ENCODE assay signal across 12 cellular contexts in genomic region chr17:19940722-19941464, GRCh38. TPM values are rescaled to one million over a fixed set of nuclear protein-coding genes. Genes with fewer than 3 reads are reported as not detected.
DNase-seq lines count a peak whose midpoint lies in the region; FAIRE-seq and TF ChIP-seq lines count a peak whose summit lies in the region.
"Had no signal": no experiment of that assay in that cellular context is flagged by ENCODE, and none has a peak within 500 bp of the region (broad histone marks: within the 10 kb centered on the region; RNA-seq: fewer than 3 reads in every experiment).

No MANE protein-coding gene starts in this region.

- H3K27me3 ChIP-seq in H9 (ENCODE audit: insufficient read depth, low read length) = no peaks in the 10 kb centered on the region

- TF ChIP-seq CTCF in H9 (conservative IDR thresholded peaks at IDR 0.05) (no peak), astrocyte of the cerebellum (IDR thresholded peaks at IDR 0.05; ENCODE audit: low read depth, low read length, missing control alignments) (no peak)

- H3K23ac ChIP-seq in H9 (ENCODE audit: insufficient read length, low read depth, low read length) = no peak overlapping the region

- H3K23me2 ChIP-seq in H9 (ENCODE audit: insufficient read length, low read depth, low read length, poor library complexity, severe bottlenecking) = no peaks in the 10 kb centered on the region

- H3K27ac Mint-ChIP-seq in H9 = peak overlapping the region in 2 of 3 experiments; percentile 42 to 79; a peak in 4 of 7 replicates

- H3K27ac ChIP-seq in H9 (ENCODE audit: insufficient read length, low read depth, low read length) = no peak overlapping the region

- FAIRE-seq in GM12892 (lab: Jason Lieb, UNC) = no peak
- FAIRE-seq: K562 had no signal

- DNase-seq in AG08395 (ENCODE audit: low spot score) (peak; percentile 22), H9 (no peak), astrocyte of the cerebellum (ENCODE audit: low read depth) (peak; percentile 39), kidney glomerular epithelial cell (lab: John Stamatoyannopoulos, UW) (peak; percentile 43), 8988T (no peak), GM12892 (ENCODE audit: insufficient read length) (no peak), NCI-H1092 (lab: John Stamatoyannopoulos, UW) (no peak), C1 segment of cervical spinal cord (lab: John Stamatoyannopoulos, UW) (no peak)
- DNase-seq: activated CD4-positive, CD25-positive, alpha-beta regulatory T cell; amygdala; posterior cingulate gyrus had no signal

- no peak overlapping the region for H2AFZ ChIP-seq in H9 (ENCODE audit: low read length)

- peaks cover 4% of the 10 kb centered on the region; the same call in 1 of the 2 replicates for H3K4me1 ChIP-seq in H9 (ENCODE audit: insufficient read depth, low read length)

- H3K4me1 Mint-ChIP-seq in H9 = peaks cover 21 to 24% of the 10 kb centered on the region in 2 experiments

- no peak overlapping the region for H3K4me3 ChIP-seq in astrocyte of the cerebellum (ENCODE audit: low read depth, low read length)
- H3K4me3 ChIP-seq: K562 had no signal

- peaks cover 5% of the 10 kb centered on the region for H3K79me1 ChIP-seq in H9 (ENCODE audit: insufficient read depth, low read depth, low read length, poor library complexity, severe bottlenecking)

- in situ Hi-C loops in astrocyte of the cerebellum (cut with HindIII; ENCODE audit: low sequenced_read_pairs) = no loop called here

- no peaks in the 10 kb centered on the region for H3K9me3 Mint-ChIP-seq in H9

- no peak overlapping the region for H2BK12ac ChIP-seq in H9 (ENCODE audit: insufficient read length, low read depth, low read length)

- no peak overlapping the region for H2AK5ac ChIP-seq in H9 (ENCODE audit: insufficient read length, low read length)

- no peaks in the 10 kb centered on the region for H4K20me1 ChIP-seq in H9 (ENCODE audit: control insufficient read depth, insufficient read depth, insufficient read length)

- H4K91ac ChIP-seq in H9 (ENCODE audit: insufficient read length, low read depth, low read length) = no peak overlapping the region

- H4K8ac ChIP-seq in H9 (replicated peaks; ENCODE audit: insufficient read length, low read depth, low read length) = no peak overlapping the region

- peaks cover 16 to 62% (median 58%) of the 10 kb centered on the region in 3 experiments for H3K36me3 Mint-ChIP-seq in H9 (ENCODE audit: insufficient read depth in 1 of 3, low read depth in 3 of 3)

- H3K18ac ChIP-seq in H9 (ENCODE audit: insufficient read length, low read depth, low read length) = no peak overlapping the region

- TF ChIP-seq POLR2A in GM12892 (IDR thresholded peaks at IDR 0.05; ENCODE audit: low read depth, low read length) = no peak

- H3K9me3 ChIP-seq in H9 (ENCODE audit: control insufficient read depth, low read depth, low read length) = no peaks in the 10 kb centered on the region

- no peak overlapping the region for H3K4me3 Mint-ChIP-seq in H9

- no peaks in the 10 kb centered on the region for H3K79me2 ChIP-seq in H9 (ENCODE audit: insufficient read depth, low read length)

- H3K9ac ChIP-seq in H9 (ENCODE audit: extremely low read depth, insufficient read length, low read length) = no peak overlapping the region

- no peak overlapping the region for H2BK5ac ChIP-seq in H9 (ENCODE audit: insufficient read length, low read length)

- WGBS in H9 (ENCODE audit: extremely low coverage, insufficient read length, low lambda C conversion rate) = no CpG with 5 or more reads among the region's 4 CpGs

- H2BK20ac ChIP-seq in H9 (ENCODE audit: low read depth, low read length, poor library complexity, severe bottlenecking) = no peak overlapping the region

- no peak overlapping the region for H2BK120ac ChIP-seq in H9 (ENCODE audit: low read depth, low read length, poor library complexity, severe bottlenecking)

- no peak overlapping the region for H3K4me2 ChIP-seq in H9 (ENCODE audit: insufficient read depth, insufficient read length, low read length)

- H3T11ph ChIP-seq in H9 (ENCODE audit: low read length) = no peak overlapping the region

- no peaks in the 10 kb centered on the region; the same call in 1 of the 2 replicates for H3K27me3 Mint-ChIP-seq in H9 (ENCODE audit: low read depth)

- H3K4ac ChIP-seq in H9 (ENCODE audit: low read depth, low read length) = no peak overlapping the region

- no peak overlapping the region for H2BK15ac ChIP-seq in H9 (ENCODE audit: low read depth, low read length)

- no peak overlapping the region for H3K56ac ChIP-seq in H9 (ENCODE audit: insufficient read length, low read depth, low read length)

- no peak overlapping the region for H3K14ac ChIP-seq in H9 (ENCODE audit: insufficient read depth, low read length)

- H4K5ac ChIP-seq in H9 (ENCODE audit: insufficient read length, low read depth, low read length) = no peak overlapping the region

RNA-seq across cellular contexts. Expression of gene AKAP10, which starts 36.7 kb away (rescaled TPM):
- total RNA-seq in H9 (2021) = 20.2 and 21.5 TPM in 2 replicates
- 15.1 TPM for polyA plus RNA-seq in GM12892 (2012; ENCODE audit: missing spikeins)

Comparison
In these comparisons a context has a peak if more than half of its experiments do, and no peak if none do; other contexts are left out.
1. DNase-seq: peak in AG08395 (single experiment), astrocyte of the cerebellum (single experiment) and kidney glomerular epithelial cell (single experiment); none in H9 (single experiment), 8988T (single experiment), GM12892 (single experiment), NCI-H1092 (single experiment) and C1 segment of cervical spinal cord (0 of 14).